ENCODE assay signal across 17 cellular contexts in genomic region chr19:49749055-49749716, GRCh38. TPM values are rescaled to one million over a fixed set of nuclear protein-coding genes. Genes with fewer than 3 reads are reported as not detected.
DNase-seq lines count a peak whose midpoint lies in the region; ATAC-seq, FAIRE-seq and TF ChIP-seq lines count a peak whose summit lies in the region.
"Had no signal": no experiment of that assay in that cellular context is flagged by ENCODE, and none has a peak within 500 bp of the region (broad histone marks: within the 10 kb centered on the region; RNA-seq: fewer than 3 reads in every experiment).

No MANE protein-coding gene starts in this region.

- H3K27ac ChIP-seq in mammary epithelial cell (ENCODE audit: insufficient read depth, low read depth, low read length) = no peak overlapping the region
- H3K27ac ChIP-seq in gastrocnemius medialis = no peak overlapping the region
- H3K27ac ChIP-seq: lower lobe of right lung had no signal

- in situ Hi-C loops in T47D (cut with HindIII; ENCODE audit: low pct_unique_long_range_greater_than_20kb, low sequenced_read_pairs) (no loop called here), mammary epithelial cell (cut with MboI; ENCODE audit: low sequenced_read_pairs in 2 of 2) (no loop called here), SK-MEL-5 (cut with HindIII; ENCODE audit: low pct_unique_long_range_greater_than_20kb, low sequenced_read_pairs) (no loop called here), gastrocnemius medialis (cut with MboI; ENCODE audit: low sequenced_read_pairs in 4 of 4) (no loop called here)

- 74% methylated on average over 6 of the region's 6 CpGs for WGBS in mammary epithelial cell (ENCODE audit: low coverage, missing lambda C conversion rate)

- H3K36me3 ChIP-seq in mammary epithelial cell (ENCODE audit: insufficient read depth, low read length) (no peaks in the 10 kb centered on the region), gastrocnemius medialis (no peaks in the 10 kb centered on the region)
- H3K36me3 ChIP-seq: lower lobe of right lung had no signal

- DNase-seq in T47D (ENCODE audit: low read depth in 1 of 2, low spot score in 1 of 2) = peak; percentile 51 to 62
- DNase-seq in mammary epithelial cell = no peak
- DNase-seq in SK-MEL-5 (ENCODE audit: low read depth, low spot score) = peak; percentile 66
- DNase-seq in fibroblast of pulmonary artery (ENCODE audit: low read depth) = peak; percentile 40
- DNase-seq in gastrocnemius medialis = no peak
- DNase-seq in left colon = no peak
- DNase-seq in activated CD4-positive, alpha-beta T cell treated with anti-CD3 and anti-CD28 coated beads for 1 hour = no peak
- DNase-seq in frontal cortex (ENCODE audit: low spot score in 2 of 2) = no peak
- DNase-seq: activated CD8-positive, alpha-beta memory T cell treated with anti-CD3 and anti-CD28 coated beads, Interleukin-2, amount 10 ng/mL, durations not matched to agents 7 days and 5 days; H9; lower lobe of right lung; NCI-H1092; posterior cingulate gyrus; T1000 had no signal

- no peaks in the 10 kb centered on the region for H3K27me3 ChIP-seq in mammary epithelial cell (ENCODE audit: insufficient read depth, low read length)
- no peaks in the 10 kb centered on the region for H3K27me3 ChIP-seq in gastrocnemius medialis

- FAIRE-seq in frontal cortex (lab: Jason Lieb, UNC) = no peak

- H3K4me2 ChIP-seq in mammary epithelial cell (ENCODE audit: insufficient read depth, low read depth, low read length) = no peak overlapping the region

- no peak for TF ChIP-seq CTCF in mammary epithelial cell (conservative IDR thresholded peaks at IDR 0.05 in 1 of 2, IDR thresholded peaks at IDR 0.05 in 1 of 2; ENCODE audit: extremely low read depth in 1 of 2, insufficient read depth in 1 of 2, low read depth in 1 of 2, low read length in 2 of 2)
- no peak for TF ChIP-seq CTCF in fibroblast of pulmonary artery (IDR thresholded peaks at IDR 0.05; ENCODE audit: low read length, missing control alignments)
- no peak for TF ChIP-seq CTCF in gastrocnemius medialis (IDR thresholded peaks at IDR 0.05 in 4 of 5, conservative IDR thresholded peaks at IDR 0.05 in 1 of 5)

- H2AFZ ChIP-seq in mammary epithelial cell (ENCODE audit: low read depth, low read length) = no peak overlapping the region

- H3K4me3 ChIP-seq in mammary epithelial cell (replicated peaks in 1 of 3; ENCODE audit: insufficient read depth in 1 of 3, low read depth in 2 of 3, low read length in 3 of 3) (no peak overlapping the region), fibroblast of pulmonary artery (replicated peaks; ENCODE audit: low read depth, low read length) (no peak overlapping the region), gastrocnemius medialis (no peak overlapping the region)
- H3K4me3 ChIP-seq: lower lobe of right lung had no signal

- dilution Hi-C loops in mammary epithelial cell (cut with HindIII; ENCODE audit: low sequenced_read_pairs) = loop anchor here (5.0 kb wide), 1 partner anchor 107 kb away; the partner anchor contains the start of genes RRAS and SCAF1

- peak; percentile 62 to 74 for ATAC-seq in gastrocnemius medialis
- ATAC-seq in left colon = no peak
- ATAC-seq: activated CD8-positive, alpha-beta memory T cell treated with anti-CD3 and anti-CD28 coated beads, Interleukin-2, amount 10 ng/mL, durations not matched to agents 7 days and 5 days; lower lobe of right lung had no signal

- H3K9ac ChIP-seq in mammary epithelial cell (ENCODE audit: insufficient read depth, low read length) = no peak overlapping the region

- TF ChIP-seq POLR2A in gastrocnemius medialis (IDR thresholded peaks at IDR 0.05) = no peak

- H3K79me2 ChIP-seq in mammary epithelial cell (ENCODE audit: insufficient read depth, low read length) = no peaks in the 10 kb centered on the region

- peaks cover 2% of the 10 kb centered on the region for H3K9me3 ChIP-seq in mammary epithelial cell (replicated peaks; ENCODE audit: insufficient read depth, low read length)
- no peaks in the 10 kb centered on the region for H3K9me3 ChIP-seq in gastrocnemius medialis
- H3K9me3 ChIP-seq: lower lobe of right lung had no signal

- CTCF ChIA-PET in mammary epithelial cell (lab: Charles Lee; ENCODE audit: low non-redundant PET) = no interaction called here

- H3K4me1 ChIP-seq in mammary epithelial cell (ENCODE audit: insufficient read depth, low read length) = no peaks in the 10 kb centered on the region
- H3K4me1 ChIP-seq in gastrocnemius medialis = no peaks in the 10 kb centered on the region
- H3K4me1 ChIP-seq: lower lobe of right lung had no signal

- no TSS peak for BruUV-seq in mammary epithelial cell (replicated peaks; lab: Mats Ljungman, UMichigan)

- intact Hi-C loops in mammary epithelial cell (cut with micrococcal nuclease) = no loop called here
- intact Hi-C loops in gastrocnemius medialis (cut with DNase I; ENCODE audit: low total_unique reads) = no loop called here
- intact Hi-C loops in left colon (cut with DNase I, micrococcal nuclease) = no loop called here

- H4K20me1 ChIP-seq in mammary epithelial cell (ENCODE audit: insufficient read depth, low read length) = no peaks in the 10 kb centered on the region

RNA-seq across cellular contexts. Expression of gene TSKS, which starts 13.9 kb away (rescaled TPM):
- not detected for total RNA-seq in mammary epithelial cell
- polyA plus RNA-seq in mammary epithelial cell = not detected
- not detected for polyA minus RNA-seq in mammary epithelial cell
- not detected in 2 replicates for total RNA-seq in SK-MEL-5 (2014; rRNA removed; shearing (Covaris generic))
- not detected in 2 replicates for polyA plus RNA-seq in SK-MEL-5 (2015; cell fraction: cytosol; rRNA removed)
- not detected in 2 replicates for polyA plus RNA-seq in SK-MEL-5 (2015; cell fraction: nucleus; rRNA removed)
- total RNA-seq in gastrocnemius medialis = under 1 TPM in 2 of 4 donors, not detected in 2; 0.13 to 0.16 TPM
- under 1 TPM; 0.21 to 0.22 TPM for total RNA-seq in left colon
- total RNA-seq in frontal cortex = not detected
- total RNA-seq: glomerular endothelial cell, NCI-H460 had no signal
- polyA plus RNA-seq: AG04450 had no signal

RNA-seq across cellular contexts. Expression of gene AP2A1, which starts 17.6 kb away (rescaled TPM):
- total RNA-seq in mammary epithelial cell = 10 to 100 TPM; 70.3 to 98.8 TPM
- 78.2 TPM for polyA plus RNA-seq in mammary epithelial cell
- 70.8 TPM for polyA minus RNA-seq in mammary epithelial cell
- total RNA-seq in SK-MEL-5 (2014; rRNA removed; shearing (Covaris generic)) = 23.1 and 29.0 TPM in 2 replicates
- 85.2 and 105 TPM in 2 replicates for polyA plus RNA-seq in SK-MEL-5 (2015; cell fraction: cytosol; rRNA removed)
- polyA plus RNA-seq in SK-MEL-5 (2015; cell fraction: nucleus; rRNA removed) = 67.5 and 82.9 TPM in 2 replicates
- 100 to 1,000 TPM in 3 of 4 donors, 10 to 100 TPM in 1; 94.2 to 142 (median 131) TPM for total RNA-seq in gastrocnemius medialis
- total RNA-seq in left colon = 10 to 100 TPM; 71.2 to 72.9 TPM
- total RNA-seq in frontal cortex = 50.5 TPM

RNA-seq across cellular contexts. Expression of gene CPT1C, which starts 58.3 kb away (rescaled TPM):
- total RNA-seq in mammary epithelial cell = under 1 TPM; 0.78 to 0.83 TPM
- polyA plus RNA-seq in mammary epithelial cell = 0.12 TPM
- polyA minus RNA-seq in mammary epithelial cell = not detected
- total RNA-seq in SK-MEL-5 (2014; rRNA removed; shearing (Covaris generic)) = 2.5 and 3.8 TPM in 2 replicates
- polyA plus RNA-seq in SK-MEL-5 (2015; cell fraction: cytosol; rRNA removed) = 1.6 TPM in 2 replicates
- 2.1 TPM in 1 of 2 replicates, not detected in the other for polyA plus RNA-seq in SK-MEL-5 (2015; cell fraction: nucleus; rRNA removed)
- total RNA-seq in gastrocnemius medialis = under 1 TPM in 3 of 4 donors, not detected in 1; 0.26 to 0.97 (median 0.73) TPM
- 1 to 10 TPM; 1.5 to 2.0 TPM for total RNA-seq in left colon
- total RNA-seq in frontal cortex = 39.9 TPM

RNA-seq across cellular contexts. Expression of gene ADM5, which starts 59.8 kb away (rescaled TPM):
- 1 to 10 TPM in 1 of 2 donors, under 1 TPM in 1; 0.50 to 3.0 TPM for total RNA-seq in mammary epithelial cell
- polyA plus RNA-seq in mammary epithelial cell = 1.2 TPM
- polyA minus RNA-seq in mammary epithelial cell = 0.26 TPM
- total RNA-seq in SK-MEL-5 (2014; rRNA removed; shearing (Covaris generic)) = 0.59 and 0.61 TPM in 2 replicates
- 0.90 and 1.1 TPM in 2 replicates for polyA plus RNA-seq in SK-MEL-5 (2015; cell fraction: cytosol; rRNA removed)
- 12.4 and 21.3 TPM in 2 replicates for polyA plus RNA-seq in SK-MEL-5 (2015; cell fraction: nucleus; rRNA removed)
- 1 to 10 TPM in 3 of 4 donors, not detected in 1; 1.0 to 2.1 (median 1.4) TPM for total RNA-seq in gastrocnemius medialis
- 1 to 10 TPM in 1 of 2 donors, under 1 TPM in 1; 0.98 to 1.1 TPM for total RNA-seq in left colon
- 0.82 TPM for total RNA-seq in frontal cortex

Comparison
In these comparisons a context has a peak if more than half of its experiments do, and no peak if none do; other contexts are left out.
1. DNase-seq: peak in T47D (2 of 2), SK-MEL-5 (single experiment) and fibroblast of pulmonary artery (single experiment); none in mammary epithelial cell (single experiment), gastrocnemius medialis (0 of 2), left colon (0 of 2), activated CD4-positive, alpha-beta T cell treated with anti-CD3 and anti-CD28 coated beads for 1 hour (single experiment) and frontal cortex (0 of 2).